ENCODE assay signal across 8 cellular contexts in genomic region chr21:42496839-42497202, GRCh38. TPM values are rescaled to one million over a fixed set of nuclear protein-coding genes. Genes with fewer than 3 reads are reported as not detected.
DNase-seq lines count a peak whose midpoint lies in the region; ATAC-seq and TF ChIP-seq lines count a peak whose summit lies in the region.

No MANE protein-coding gene starts in this region.

- H3K36me3 Mint-ChIP-seq in MCF 10A (ENCODE audit: insufficient read depth, unreplicated experiment), result no peaks in the 10 kb centered on the region

- H3K9me3 Mint-ChIP-seq in MCF 10A (ENCODE audit: unreplicated experiment), result no peaks in the 10 kb centered on the region

- in situ Hi-C loops in transverse colon (cut with MboI; ENCODE audit: low pct_ligation_motif_present in 1 of 4, low pct_unique_long_range_greater_than_20kb in 1 of 4, low sequenced_read_pairs in 3 of 4), result no loop called here

- ATAC-seq in GM18519 (IDR thresholded peaks at IDR 0.05; ENCODE audit: low FRiP score, unreplicated experiment) (no peak), HG03354 (IDR thresholded peaks at IDR 0.05; ENCODE audit: poor library complexity, severe bottlenecking, unreplicated experiment) (no peak)

- intact Hi-C loops in MCF 10A (cut with micrococcal nuclease), result no loop called here
- intact Hi-C loops in lower leg skin (cut with DNase I; ENCODE audit: low total_unique reads), result no loop called here
- intact Hi-C loops in transverse colon (cut with DNase I; ENCODE audit: low total_unique reads), result no loop called here

- no peak for TF ChIP-seq POLR2A in lower leg skin (IDR thresholded peaks at IDR 0.05)
- TF ChIP-seq POLR2A in transverse colon (IDR thresholded peaks at IDR 0.05), result no peak

- H3K9me3 ChIP-seq in BE2C (no peaks in the 10 kb centered on the region), transverse colon (no peaks in the 10 kb centered on the region)

- H3K27ac ChIP-seq in HL-60 (replicated peaks), result peak overlapping the region; percentile 44
- H3K27ac ChIP-seq in transverse colon, result peak overlapping the region; percentile 83 to 92 (median 88)

- POLR2A ChIA-PET in MCF 10A (lab: Yijun Ruan, JAX), result interaction anchor here (1.0 to 2.8 kb wide), 3 partner anchors 9 to 23 kb away, joined by 3 to 29 read pairs (median 5); partner anchors contain the start of gene SLC37A1

- TSS peak; percentile 84 for BruUV-seq in MCF 10A (replicated peaks; lab: Mats Ljungman, UMichigan)

- DNase-seq in BE2C (no peak), HL-60 (ENCODE audit: low read depth in 1 of 2, low spot score in 1 of 2) (no peak), MCF 10A (ENCODE audit: unreplicated experiment) (no peak), lower leg skin (ENCODE audit: low spot score in 2 of 2) (peak in 1 of 2 donors; percentile 85), transverse colon (no peak), LoVo (ENCODE audit: low spot score) (no peak)

- CTCF ChIA-PET in MCF 10A (lab: Yijun Ruan, JAX), result no interaction called here

- H3K36me3 ChIP-seq in BE2C (no peaks in the 10 kb centered on the region), transverse colon (no peaks in the 10 kb centered on the region)

- peak overlapping the region; percentile 84 for H3K4me3 ChIP-seq in BE2C (ENCODE audit: low read depth, low read length)
- H3K4me3 ChIP-seq in HL-60 (replicated peaks; ENCODE audit: insufficient read depth, low read length), result peak overlapping the region; percentile 63
- peak overlapping the region; percentile 54 for H3K4me3 ChIP-seq in lower leg skin (ENCODE audit: low read depth, poor library complexity, severe bottlenecking)
- peak overlapping the region; percentile 43 to 80 (median 50) for H3K4me3 ChIP-seq in transverse colon

- WGBS in lower leg skin, 2 donors, result 13 to 14% methylated on average over 19 of the region's 19 CpGs
- WGBS in transverse colon (ENCODE audit: low coverage in 1 of 2), 2 donors, result 25% methylated on average over 19 of the region's 19 CpGs; no CpG with 5 or more reads in 1 of the 2 donors

- TF ChIP-seq CTCF in BE2C (IDR thresholded peaks at IDR 0.05; ENCODE audit: low read depth, low read length) (no peak), HL-60 (IDR thresholded peaks at IDR 0.05; ENCODE audit: insufficient read depth, low read length) (no peak), MCF 10A (IDR thresholded peaks at IDR 0.05; ENCODE audit: unreplicated experiment) (no peak), lower leg skin (IDR thresholded peaks at IDR 0.05) (no peak), transverse colon (IDR thresholded peaks at IDR 0.05) (no peak)

- H3K27me3 ChIP-seq in BE2C (0 out of 2 replicates have a peak, but pooled peaks cover 2% of the 10 kb centered on the region), HL-60 (ENCODE audit: insufficient read depth, poor library complexity, severe bottlenecking) (peaks cover 8% of the 10 kb centered on the region), transverse colon (no peaks in the 10 kb centered on the region)

- H3K4me1 Mint-ChIP-seq in MCF 10A (ENCODE audit: insufficient read depth, unreplicated experiment), result peaks cover 7% of the 10 kb centered on the region

- H3K4me1 ChIP-seq in BE2C (no peaks in the 10 kb centered on the region; the same call in 1 of the 2 replicates), transverse colon (peaks cover 7 to 36% (median 18%) of the 10 kb centered on the region in 4 donors)

- no peaks in the 10 kb centered on the region for H3K27me3 Mint-ChIP-seq in MCF 10A (ENCODE audit: insufficient read depth, unreplicated experiment)

- TF ChIP-seq EP300 in transverse colon (IDR thresholded peaks at IDR 0.05; ENCODE audit: low read depth), result no peak

- peak overlapping the region; percentile 90 for H3K27ac Mint-ChIP-seq in MCF 10A (ENCODE audit: low read depth, unreplicated experiment)

- peak overlapping the region; percentile 85 for H3K4me3 Mint-ChIP-seq in MCF 10A (ENCODE audit: unreplicated experiment)

RNA-seq across cellular contexts. Expression of gene RSPH1, which starts 0.8 kb away (rescaled TPM):
- polyA plus RNA-seq in BE2C (2012; ENCODE audit: insufficient read depth, insufficient read length, low read depth), result not detected
- total RNA-seq in MCF 10A (2022), result 0.51 and 0.52 TPM in 2 replicates
- total RNA-seq in lower leg skin, result 1 to 10 TPM in 3 of 4 donors, under 1 TPM in 1; 0.34 to 3.7 (median 2.1) TPM
- total RNA-seq in transverse colon, result 1 to 10 TPM in 3 of 4 donors, under 1 TPM in 1; 0.80 to 10.0 (median 8.0) TPM

RNA-seq across cellular contexts. Expression of gene SLC37A1, which starts 16.8 kb away (rescaled TPM):
- polyA plus RNA-seq in BE2C (2012; ENCODE audit: insufficient read depth, insufficient read length, low read depth), result 3.9 TPM
- total RNA-seq in MCF 10A (2022) (4.9 and 7.6 TPM in 2 replicates), lower leg skin (10 to 100 TPM in 3 of 4 donors, 1 to 10 TPM in 1; 7.4 to 19.2 (median 16.9) TPM), transverse colon (100 to 1,000 TPM in 3 of 4 donors, 10 to 100 TPM in 1; 80.8 to 139 (median 117) TPM)
